Comparison of ENCODE assay signal across 9 cellular contexts in genomic region chr10:119663866-119664698, GRCh38. TPM values are rescaled to one million over a fixed set of nuclear protein-coding genes. Genes with fewer than 3 reads are reported as not detected.
DNase-seq lines count a peak whose midpoint lies in the region; ATAC-seq, FAIRE-seq and TF ChIP-seq lines count a peak whose summit lies in the region.
"Had no signal": no experiment of that assay in that cellular context is flagged by ENCODE, and none has a peak within 500 bp of the region (broad histone marks: within the 10 kb centered on the region; RNA-seq: fewer than 3 reads in every experiment).

No MANE protein-coding gene starts in this region.

- TF ChIP-seq CTCF in PC-9 (conservative IDR thresholded peaks at IDR 0.05): no peak
- no peak for TF ChIP-seq CTCF in GM12878 (IDR thresholded peaks at IDR 0.05 in 2 of 3, conservative IDR thresholded peaks at IDR 0.05 in 1 of 3; ENCODE audit: control insufficient read depth in 2 of 3, extremely low read depth in 1 of 3, insufficient read depth in 1 of 3, low read depth in 3 of 3, low read length in 3 of 3)
- no peak for TF ChIP-seq CTCF in osteoblast (IDR thresholded peaks at IDR 0.05; ENCODE audit: extremely low read depth, low read depth, low read length)

- H3K79me2 ChIP-seq in PC-9 (ENCODE audit: low read depth): peaks cover 93% of the 10 kb centered on the region
- H3K79me2 ChIP-seq in GM12878 (ENCODE audit: control insufficient read depth, insufficient read depth, low read length): no peaks in the 10 kb centered on the region
- peaks cover 94% of the 10 kb centered on the region for H3K79me2 ChIP-seq in osteoblast (ENCODE audit: insufficient read depth, low read length)

- H3F3A ChIP-seq in PC-9 (ENCODE audit: insufficient read depth, low read depth): peaks cover 44% of the 10 kb centered on the region

- intact Hi-C loops in PC-9 (cut with micrococcal nuclease; ENCODE audit: unreplicated experiment) (loop anchor here (10.0 kb wide), 1 partner anchor 359 kb away; no protein-coding TSS in a partner anchor), GM12878 (cut with micrococcal nuclease; ENCODE audit: unreplicated experiment) (no loop called here)

- BruUV-seq in PC-9 (replicated peaks; lab: Mats Ljungman, UMichigan): no TSS peak
- BruUV-seq in GM12878 (replicated peaks; lab: Mats Ljungman, UMichigan): no TSS peak

- RAD21 ChIA-PET in GM12878 (lab: Charles Lee; ENCODE audit: unreplicated experiment): interaction anchor here (1.3 kb wide), 1 partner anchor 31 kb away, joined by 3 read pairs; no protein-coding TSS in a partner anchor

- H3K4me1 ChIP-seq in PC-9 (replicated peaks; ENCODE audit: insufficient read depth): peaks cover 92% of the 10 kb centered on the region
- H3K4me1 ChIP-seq in GM12878 (ENCODE audit: control insufficient read depth, insufficient read depth, low read length): peaks cover 9% of the 10 kb centered on the region; the same call in 1 of the 2 replicates
- H3K4me1 ChIP-seq in osteoblast (ENCODE audit: insufficient read depth, low read length): peaks cover 54% of the 10 kb centered on the region

- H3K9me2 ChIP-seq in PC-9 (ENCODE audit: insufficient read depth): no peaks in the 10 kb centered on the region

- H3K4me3 ChIP-seq in PC-9 (peak overlapping the region; percentile 11; the same call in 1 of the 2 replicates), GM12878 (no peak overlapping the region), osteoblast (ENCODE audit: insufficient read depth, low read length) (peak overlapping the region; percentile 55)

- no peak for TF ChIP-seq RAD21 in GM12878 (IDR thresholded peaks at IDR 0.05; ENCODE audit: insufficient read depth, low read depth, low read length)

- no peaks in the 10 kb centered on the region for H3K9me3 ChIP-seq in PC-9 (ENCODE audit: insufficient read depth, low read depth)
- no peaks in the 10 kb centered on the region for H3K9me3 ChIP-seq in GM12878 (replicated peaks; ENCODE audit: control insufficient read depth, insufficient read depth, low read length)
- no peaks in the 10 kb centered on the region for H3K9me3 ChIP-seq in osteoblast (ENCODE audit: low read depth, low read length)

- 57% methylated on average over 12 of the region's 12 CpGs for WGBS in GM12878 (ENCODE audit: insufficient coverage, insufficient replicate concordance, low lambda C conversion rate, missing lambda C conversion rate)

- FAIRE-seq in GM12878 (lab: Jason Lieb, UNC): peak; percentile 41
- FAIRE-seq: TTC549 had no signal

- in situ Hi-C loops in GM12878 (cut with MboI): no loop called here

- SMC1A ChIA-PET in GM12878 (lab: Charles Lee; ENCODE audit: uncharacterized antibody, unreplicated experiment): interaction anchor here (0.9 to 1.2 kb wide), 3 partner anchors 56 to 138 kb away, joined by 3 read pairs; no protein-coding TSS in a partner anchor

- H3K27me3 ChIP-seq in PC-9 (ENCODE audit: insufficient read depth, low read depth) (no peaks in the 10 kb centered on the region), GM12878 (replicated peaks in 1 of 2; ENCODE audit: control insufficient read depth in 2 of 2, insufficient read depth in 2 of 2, low read length in 1 of 2) (no peaks in the 10 kb centered on the region), osteoblast (ENCODE audit: insufficient read depth, low read length) (no peaks in the 10 kb centered on the region)

- H3K27ac ChIP-seq in PC-9: peak overlapping the region; percentile 65
- no peak overlapping the region for H3K27ac ChIP-seq in GM12878 (ENCODE audit: control insufficient read depth, insufficient read depth)
- peak overlapping the region; percentile 62 for H3K27ac ChIP-seq in osteoblast (ENCODE audit: low read depth, low read length)

- H3K4me2 ChIP-seq in PC-9: peak overlapping the region; percentile 57
- H3K4me2 ChIP-seq in GM12878 (ENCODE audit: control insufficient read depth, insufficient read depth): peak overlapping the region; percentile 44
- peak overlapping the region; percentile 82 for H3K4me2 ChIP-seq in osteoblast (ENCODE audit: insufficient read depth, low read length)

- no peak for TF ChIP-seq EP300 in GM12878 (IDR thresholded peaks at IDR 0.05; ENCODE audit: borderline replicate concordance in 1 of 2, control insufficient read depth in 1 of 2, low read depth in 2 of 2, low read length in 2 of 2)

- H2AFZ ChIP-seq in PC-9 (no peak overlapping the region), GM12878 (ENCODE audit: control insufficient read depth, low read depth, low read length) (peak overlapping the region; percentile 37), osteoblast (ENCODE audit: low read length) (no peak overlapping the region)

- H3K36me3 ChIP-seq in PC-9 (ENCODE audit: low read depth): no peaks in the 10 kb centered on the region
- peaks cover 0 to 1% of the 10 kb centered on the region in 2 experiments; a peak in 2 of 4 replicates for H3K36me3 ChIP-seq in GM12878 (ENCODE audit: control insufficient read depth in 2 of 2, insufficient read depth in 2 of 2, low read length in 1 of 2)
- H3K36me3 ChIP-seq in osteoblast (ENCODE audit: insufficient read depth, low read length): peaks cover 3% of the 10 kb centered on the region

- CTCF ChIA-PET in PC-9 (lab: Charles Lee): interaction anchor here (0.6 kb wide), 1 partner anchor 15 kb away, joined by 5 read pairs; no protein-coding TSS in a partner anchor
- CTCF ChIA-PET in GM12878 (lab: Yijun Ruan, JAX): interaction anchor here (1.1 to 3.4 kb wide), 5 partner anchors 10 to 195 kb away, joined by 3 to 14 read pairs (median 4); no protein-coding TSS in a partner anchor

- no peaks in the 10 kb centered on the region for H4K20me1 ChIP-seq in PC-9 (ENCODE audit: insufficient read depth)
- no peaks in the 10 kb centered on the region for H4K20me1 ChIP-seq in GM12878 (ENCODE audit: control insufficient read depth, insufficient read depth)
- peaks cover 65% of the 10 kb centered on the region for H4K20me1 ChIP-seq in osteoblast (ENCODE audit: insufficient read depth, low read length)

- DNase-seq in ELR (ENCODE audit: low read depth): peak; percentile 68
- peak in 1 of 2 experiments; percentile 79 for DNase-seq in PC-9
- DNase-seq in GM12878 (ENCODE audit: low read depth, low spot score): no peak
- DNase-seq in osteoblast (ENCODE audit: insufficient read length, low spot score, missing footprints): peak; percentile 89
- no peak for DNase-seq in islet precursor cell
- no peak for DNase-seq in NCI-H2227 (lab: John Stamatoyannopoulos, UW; ENCODE audit: unreplicated experiment)

- no peak for TF ChIP-seq POLR2A in GM12878 (IDR thresholded peaks at IDR 0.05; ENCODE audit: low read depth, low read length)

- POLR2A ChIA-PET in PC-9 (lab: Charles Lee; ENCODE audit: unreplicated experiment): interaction anchor here (0.5 to 0.8 kb wide), 2 partner anchors 8 to 13 kb away, joined by 3 to 19 read pairs; partner anchors contain the start of gene BAG3
- POLR2A ChIA-PET in GM12878 (lab: Charles Lee): no interaction called here

- ATAC-seq in GM12878 (peak; percentile 58), HG03457 (IDR thresholded peaks at IDR 0.05; ENCODE audit: unreplicated experiment) (no peak), HG02973 (IDR thresholded peaks at IDR 0.05; ENCODE audit: unreplicated experiment) (no peak)

- no peak overlapping the region for H3K9ac ChIP-seq in GM12878 (ENCODE audit: control insufficient read depth, insufficient read depth, low read length)

TF ChIP-seq in GM12878, 131 proteins besides CTCF, POLR2A, EP300 and RAD21 (continues in another document):
- no peak for TF ChIP-seq E4F1 (IDR thresholded peaks at IDR 0.05; ENCODE audit: borderline replicate concordance, partially characterized antibody)
- no peak for TF ChIP-seq MYB (IDR thresholded peaks at IDR 0.05; ENCODE audit: borderline replicate concordance, low read depth, low read length)
- TF ChIP-seq MXI1 (IDR thresholded peaks at IDR 0.05; ENCODE audit: low read depth, low read length): no peak
- peak; percentile 51 for TF ChIP-seq JUNB (IDR thresholded peaks at IDR 0.05)
- no peak for TF ChIP-seq ZNF274 (IDR thresholded peaks at IDR 0.05; ENCODE audit: insufficient read depth, insufficient read length)
- TF ChIP-seq BHLHE40 (IDR thresholded peaks at IDR 0.05; ENCODE audit: borderline replicate concordance in 1 of 2, low read depth in 2 of 2, low read length in 1 of 2): no peak
- no peak for TF ChIP-seq BMI1 (IDR thresholded peaks at IDR 0.05; ENCODE audit: borderline replicate concordance)

RNA-seq across cellular contexts. Expression of gene BAG3, which starts 12.9 kb away (rescaled TPM):
- total RNA-seq in PC-9 (2021): 62.7 and 75.7 TPM in 2 replicates
- 4.6 and 4.7 TPM in 2 replicates for total RNA-seq in GM12878 (2013; cell fraction: nucleolus; rRNA removed)
- total RNA-seq in GM12878 (2014; rRNA removed): 3.3 and 4.1 TPM in 2 replicates
- total RNA-seq in GM12878 (2014; rRNA removed; fragmentation: Illumina TruSeq; extraction: Trizol): 2.3 and 2.5 TPM in 2 replicates
- 11.1 and 11.4 TPM in 2 replicates for total RNA-seq in GM12878 (2021)
- 1.6 TPM for polyA plus RNA-seq in GM12878 (2011; ENCODE audit: low read depth)
- 0.56 and 0.71 TPM in 2 replicates for polyA plus RNA-seq in GM12878 (2011; rRNA removed)
- 1.6 and 2.3 TPM in 2 replicates for polyA plus RNA-seq in GM12878 (2011; cell fraction: cytosol; rRNA removed)
- polyA plus RNA-seq in GM12878 (2011; cell fraction: nucleus; rRNA removed): 2.7 and 4.6 TPM in 2 replicates
- 2.3 and 2.7 TPM in 2 replicates for polyA plus RNA-seq in GM12878 (2012)
- 4.7 and 7.1 TPM in 2 replicates for polyA plus RNA-seq in GM12878 (2014; fragmentation: Illumina TruSeq; extraction: Trizol)
- 1 to 10 TPM; 1.8 to 2.7 TPM for polyA plus RNA-seq in GM12878 (2014; fragmentation: Nextera tagmentation; extraction: Ambion mirVana)
- 4.6 and 5.4 TPM in 2 replicates for polyA plus RNA-seq in GM12878 (2014; rRNA removed)
- 10 to 100 TPM; 13.9 to 14.1 TPM for polyA plus RNA-seq in GM12878 (2016; fragmentation: Nextera tagmentation; extraction: Ambion mirVana)
- 0.59 and 0.98 TPM in 2 replicates for polyA minus RNA-seq in GM12878 (2011; rRNA and poly(A)+ RNA removed)
- 2.5 and 2.7 TPM in 2 replicates for polyA minus RNA-seq in GM12878 (2011; cell fraction: cytosol; rRNA and poly(A)+ RNA removed)
- 1.7 and 2.4 TPM in 2 replicates for polyA minus RNA-seq in GM12878 (2011; cell fraction: nucleus; rRNA and poly(A)+ RNA removed)
- total RNA-seq in osteoblast: 12.7 TPM in 2 replicates

Comparison
In these comparisons a context has a peak if more than half of its experiments do, and no peak if none do; other contexts are left out.
1. DNase-seq: peak in ELR (single experiment) and osteoblast (single experiment); none in GM12878 (single experiment), islet precursor cell (single experiment) and NCI-H2227 (single experiment).
2. Peak in every context shown above with its lines, with median percentiles within 50 percentile points of each other: H3K4me2 ChIP-seq.